Comparison of ENCODE assay signal across 11 cellular contexts in genomic region chr15:39969871-39970270, GRCh38. TPM values are rescaled to one million over a fixed set of nuclear protein-coding genes. Genes with fewer than 3 reads are reported as not detected.
DNase-seq lines count a peak whose midpoint lies in the region; ATAC-seq and TF ChIP-seq lines count a peak whose summit lies in the region.
"Had no signal": no experiment of that assay in that cellular context is flagged by ENCODE, and none has a peak within 500 bp of the region (broad histone marks: within the 10 kb centered on the region; RNA-seq: fewer than 3 reads in every experiment).

No MANE protein-coding gene starts in this region.

- POLR2A ChIA-PET in PC-3 (lab: Charles Lee; ENCODE audit: unreplicated experiment), result no interaction called here

- DNase-seq in activated CD4-positive, alpha-beta T cell treated with anti-CD3 and anti-CD28 coated beads, Interleukin-2, amount 10 ng/mL, durations not matched to agents 24 days and 14 days, result no peak
- DNase-seq in activated CD4-positive, alpha-beta T cell treated with anti-CD3 and anti-CD28 coated beads, Interleukin-2, amount 50 U/mL, for 1 hour, result no peak
- no peak for DNase-seq in PC-3
- peak; percentile 83 for DNase-seq in fibroblast of the aortic adventitia (ENCODE audit: low read depth)
- DNase-seq in skeletal muscle cell (ENCODE audit: low read depth), result peak; percentile 53
- DNase-seq in activated CD4-positive, CD25-positive, alpha-beta regulatory T cell (lab: John Stamatoyannopoulos, UW), result no peak
- DNase-seq in DMS53 treated with DMSO at 0.1 percent for 48 hours (lab: John Stamatoyannopoulos, UW; ENCODE audit: unreplicated experiment), result no peak
- DNase-seq in retina, result no peak

- peaks cover 23% of the 10 kb centered on the region for H3K4me1 Mint-ChIP-seq in activated CD4-positive, alpha-beta T cell treated with anti-CD3 and anti-CD28 coated beads, Interleukin-2, amount 10 ng/mL, durations not matched to agents 24 days and 14 days

- H2AFZ ChIP-seq in PC-3 (ENCODE audit: low read length), result no peak overlapping the region

- H3F3A ChIP-seq in PC-3 (ENCODE audit: low read length, unreplicated experiment), result no peaks in the 10 kb centered on the region

- no peak overlapping the region for H3K4me3 ChIP-seq in PC-3 (ENCODE audit: low read length)
- H3K4me3 ChIP-seq in fibroblast of the aortic adventitia (ENCODE audit: low read depth, low read length), result no peak overlapping the region
- H3K4me3 ChIP-seq in skeletal muscle cell (ENCODE audit: low read depth, low read length), result no peak overlapping the region
- H3K4me3 ChIP-seq: BLaER1, prostate gland had no signal

- H3K27ac Mint-ChIP-seq in activated CD4-positive, alpha-beta T cell treated with anti-CD3 and anti-CD28 coated beads, Interleukin-2, amount 10 ng/mL, durations not matched to agents 24 days and 14 days, result peak overlapping the region; percentile 65
- H3K27ac Mint-ChIP-seq: dendritic cell treated with granulocyte-macrophage colony-stimulating factor and Interleukin-4, amounts not matched to agents 40 ng/mL and 50 ng/mL, for 4 days had no signal

- no peaks in the 10 kb centered on the region for H3K27me3 Mint-ChIP-seq in activated CD4-positive, alpha-beta T cell treated with anti-CD3 and anti-CD28 coated beads, Interleukin-2, amount 10 ng/mL, durations not matched to agents 24 days and 14 days
- H3K27me3 Mint-ChIP-seq: dendritic cell treated with granulocyte-macrophage colony-stimulating factor and Interleukin-4, amounts not matched to agents 40 ng/mL and 50 ng/mL, for 4 days had no signal

- H3K36me3 Mint-ChIP-seq in activated CD4-positive, alpha-beta T cell treated with anti-CD3 and anti-CD28 coated beads, Interleukin-2, amount 10 ng/mL, durations not matched to agents 24 days and 14 days (ENCODE audit: low read depth), result peaks cover 58% of the 10 kb centered on the region

- intact Hi-C loops in activated CD4-positive, alpha-beta T cell treated with anti-CD3 and anti-CD28 coated beads, Interleukin-2, amount 10 ng/mL, durations not matched to agents 24 days and 14 days (cut with micrococcal nuclease), result loop anchor here (5.0 kb wide), 1 partner anchor 38 kb away; the partner anchor contains the start of gene EIF2AK4
- intact Hi-C loops in PC-3 (cut with micrococcal nuclease), result no loop called here

- H3K4me1 ChIP-seq in PC-3 (ENCODE audit: insufficient read depth, low read length), result no peaks in the 10 kb centered on the region
- H3K4me1 ChIP-seq: BLaER1, prostate gland had no signal

- H4K20me1 ChIP-seq in PC-3 (ENCODE audit: low read length), result no peaks in the 10 kb centered on the region
- H4K20me1 ChIP-seq: BLaER1 had no signal

- no peak overlapping the region for H3K27ac ChIP-seq in PC-3 (ENCODE audit: low read length)
- H3K27ac ChIP-seq: BLaER1, prostate gland had no signal

- peaks cover 8% of the 10 kb centered on the region for H3K79me2 ChIP-seq in PC-3 (ENCODE audit: low read length)

- CTCF ChIA-PET in PC-3 (lab: Charles Lee), result no interaction called here

- H3K9me3 Mint-ChIP-seq in activated CD4-positive, alpha-beta T cell treated with anti-CD3 and anti-CD28 coated beads, Interleukin-2, amount 10 ng/mL, durations not matched to agents 24 days and 14 days, result no peaks in the 10 kb centered on the region
- H3K9me3 Mint-ChIP-seq: dendritic cell treated with granulocyte-macrophage colony-stimulating factor and Interleukin-4, amounts not matched to agents 40 ng/mL and 50 ng/mL, for 4 days had no signal

- BruUV-seq in PC-3 (replicated peaks; lab: Mats Ljungman, UMichigan), result no TSS peak

- no peak overlapping the region for H3K4me2 ChIP-seq in PC-3 (ENCODE audit: low read length)
- H3K4me2 ChIP-seq: BLaER1 had no signal

- no peaks in the 10 kb centered on the region for H3K9me2 ChIP-seq in PC-3 (replicated peaks; ENCODE audit: low read length)

- peak; percentile 45 for ATAC-seq in PC-3

- H3K9me3 ChIP-seq in PC-3 (ENCODE audit: low read length), result no peaks in the 10 kb centered on the region
- H3K9me3 ChIP-seq: BLaER1, prostate gland had no signal

- H3K4me3 Mint-ChIP-seq in activated CD4-positive, alpha-beta T cell treated with anti-CD3 and anti-CD28 coated beads, Interleukin-2, amount 10 ng/mL, durations not matched to agents 24 days and 14 days, result no peak overlapping the region
- H3K4me3 Mint-ChIP-seq: dendritic cell treated with granulocyte-macrophage colony-stimulating factor and Interleukin-4, amounts not matched to agents 40 ng/mL and 50 ng/mL, for 4 days had no signal

- H3K36me3 ChIP-seq in PC-3 (ENCODE audit: low read depth, low read length), result peaks cover 40% of the 10 kb centered on the region

- no peaks in the 10 kb centered on the region for H3K27me3 ChIP-seq in PC-3 (ENCODE audit: low read length)
- H3K27me3 ChIP-seq: BLaER1 had no signal

- H3K9ac ChIP-seq in PC-3 (ENCODE audit: low read length), result no peak overlapping the region
- H3K9ac ChIP-seq: BLaER1 had no signal

- TF ChIP-seq CTCF in PC-3 (conservative IDR thresholded peaks at IDR 0.05; ENCODE audit: low read depth, low read length) (no peak), fibroblast of the aortic adventitia (IDR thresholded peaks at IDR 0.05; ENCODE audit: insufficient read depth, low read length) (no peak)

RNA-seq across cellular contexts. Expression of gene EIF2AK4, which starts 36.0 kb away (rescaled TPM):
- total RNA-seq in activated CD4-positive, alpha-beta T cell treated with anti-CD3 and anti-CD28 coated beads, Interleukin-2, amount 10 ng/mL, durations not matched to agents 24 days and 14 days, result 49.1 and 51.5 TPM in 2 replicates
- total RNA-seq in PC-3 (2014; rRNA removed) (76.4 and 76.6 TPM in 2 replicates), fibroblast of the aortic adventitia (ENCODE audit: low replicate concordance) (46.5 and 61.1 TPM in 2 replicates)

RNA-seq across cellular contexts. Expression of gene GPR176, which starts 49.8 kb away (rescaled TPM):
- 0.14 and 0.33 TPM in 2 replicates for total RNA-seq in activated CD4-positive, alpha-beta T cell treated with anti-CD3 and anti-CD28 coated beads, Interleukin-2, amount 10 ng/mL, durations not matched to agents 24 days and 14 days
- total RNA-seq in PC-3 (2014; rRNA removed) (27.8 and 29.0 TPM in 2 replicates), fibroblast of the aortic adventitia (ENCODE audit: low replicate concordance) (49.7 and 160 TPM in 2 replicates)

Comparison
In these comparisons a context has a peak if more than half of its experiments do, and no peak if none do; other contexts are left out.
1. DNase-seq: peak in fibroblast of the aortic adventitia (single experiment) and skeletal muscle cell (single experiment); none in activated CD4-positive, alpha-beta T cell treated with anti-CD3 and anti-CD28 coated beads, Interleukin-2, amount 10 ng/mL, durations not matched to agents 24 days and 14 days (single experiment), activated CD4-positive, alpha-beta T cell treated with anti-CD3 and anti-CD28 coated beads, Interleukin-2, amount 50 U/mL, for 1 hour (single experiment), PC-3 (single experiment), activated CD4-positive, CD25-positive, alpha-beta regulatory T cell (0 of 4), DMS53 treated with DMSO at 0.1 percent for 48 hours (single experiment) and retina (single experiment).
2. RNA of gene GPR176, which starts 49.8 kb away (total RNA-seq): 49.7 to 160 TPM in fibroblast of the aortic adventitia and 27.8 to 29.0 TPM in PC-3; 0.14 to 0.33 TPM in activated CD4-positive, alpha-beta T cell treated with anti-CD3 and anti-CD28 coated beads, Interleukin-2, amount 10 ng/mL, durations not matched to agents 24 days and 14 days; every median in the first group is over 10 times any median in the second.